ENCODE assay signal across 8 cellular contexts in genomic region chr1:32871364-32872188, GRCh38. TPM values are rescaled to one million over a fixed set of nuclear protein-coding genes. Genes with fewer than 3 reads are reported as not detected.
DNase-seq lines count a peak whose midpoint lies in the region; ATAC-seq, FAIRE-seq and TF ChIP-seq lines count a peak whose summit lies in the region.

No MANE protein-coding gene starts in this region.

- H3K9me3 Mint-ChIP-seq in IgD-negative memory B cell = no peaks in the 10 kb centered on the region
- no peaks in the 10 kb centered on the region for H3K9me3 Mint-ChIP-seq in naive thymus-derived CD8-positive, alpha-beta T cell

- H2BK120ac ChIP-seq in H1 (replicated peaks; ENCODE audit: low read depth, low read length) = no peak overlapping the region

- peaks cover 17 to 54% (median 46%) of the 10 kb centered on the region in 10 experiments for H3K4me1 ChIP-seq in BLaER1 treated with 17β-estradiol and CSF1 and Interleukin-3, amounts not matched to agents 10 nM and 100 nM
- H3K4me1 ChIP-seq in H1 (replicated peaks in 1 of 4; ENCODE audit: control insufficient read depth in 3 of 4, insufficient read depth in 4 of 4, low read length in 3 of 4) = peaks cover 6 to 31% (median 22%) of the 10 kb centered on the region in 4 experiments

- no peak overlapping the region for H4K5ac ChIP-seq in H1 (ENCODE audit: insufficient read length, low read depth, low read length)

- H3K4me3 Mint-ChIP-seq in IgD-negative memory B cell = peak overlapping the region; percentile 73 to 90 (median 84)
- H3K4me3 Mint-ChIP-seq in naive thymus-derived CD8-positive, alpha-beta T cell = peak overlapping the region; percentile 42 to 80 (median 69)

- H3K23ac ChIP-seq in H1 (ENCODE audit: insufficient read length) = no peak overlapping the region

- H4K20me1 ChIP-seq in BLaER1 treated with 17β-estradiol and CSF1 and Interleukin-3, amounts not matched to agents 10 nM and 100 nM = peaks cover 0 to 49% (median 27%) of the 10 kb centered on the region in 11 experiments; a peak in 18 of 22 replicates
- H4K20me1 ChIP-seq in H1 (replicated peaks in 1 of 2; ENCODE audit: control insufficient read depth in 1 of 2, insufficient read depth in 2 of 2, low read length in 2 of 2) = peaks cover 0 to 2% of the 10 kb centered on the region in 2 experiments

- peak overlapping the region; percentile 12 for H4K91ac ChIP-seq in H1 (replicated peaks; ENCODE audit: insufficient read length, low read length)

- peak overlapping the region; percentile 60; the same call in 1 of the 2 replicates for H2BK12ac ChIP-seq in H1 (ENCODE audit: low read depth, low read length)

- no peak overlapping the region for H3K56ac ChIP-seq in H1 (replicated peaks; ENCODE audit: insufficient read length, low read depth, low read length)

- no peak overlapping the region for H4K8ac ChIP-seq in H1 (ENCODE audit: extremely low read depth, insufficient read depth, low read length)

- WGBS in H1 (ENCODE audit: extremely low coverage in 1 of 2, insufficient coverage in 1 of 2, insufficient read length in 1 of 2, insufficient replicate concordance in 2 of 2, low coverage in 1 of 2, low lambda C conversion rate in 2 of 2, missing lambda C conversion rate in 1 of 2), 2 experiments = 43% methylated on average over 13 of the region's 13 CpGs; no CpG with 5 or more reads in 1 of the 2 experiments

- no peak overlapping the region for H2BK15ac ChIP-seq in H1 (ENCODE audit: low read length)

- peaks cover 45% of the 10 kb centered on the region for H3K27me3 Mint-ChIP-seq in IgD-negative memory B cell
- peaks cover 30 to 79% (median 59%) of the 10 kb centered on the region in 5 donors for H3K27me3 Mint-ChIP-seq in naive thymus-derived CD8-positive, alpha-beta T cell

- no peak for TF ChIP-seq EP300 in H1 (IDR thresholded peaks at IDR 0.05; ENCODE audit: borderline replicate concordance in 1 of 2, low read depth in 2 of 2, low read length in 2 of 2)

- no peak overlapping the region for H2BK5ac ChIP-seq in H1 (ENCODE audit: low read depth, low read length)

- peak overlapping the region; percentile 8; the same call in 1 of the 2 replicates for H2AK5ac ChIP-seq in H1 (ENCODE audit: low read depth, low read length)

- ATAC-seq in naive thymus-derived CD8-positive, alpha-beta T cell = no peak
- ATAC-seq in HG03135 (IDR thresholded peaks at IDR 0.05; ENCODE audit: unreplicated experiment) = no peak

- H3K23me2 ChIP-seq in H1 (ENCODE audit: low read depth, low read length) = peaks cover 6% of the 10 kb centered on the region; the same call in 1 of the 2 replicates

- H3K79me2 ChIP-seq in H1 (ENCODE audit: control insufficient read depth in 1 of 2, insufficient read depth in 2 of 2, low read length in 2 of 2) = no peaks in the 10 kb centered on the region

- H3K4ac ChIP-seq in H1 (replicated peaks; ENCODE audit: insufficient read length, low read depth, low read length) = no peak overlapping the region

- H2AFZ ChIP-seq in H1 (ENCODE audit: low read length) = no peak overlapping the region

- no peaks in the 10 kb centered on the region for H3K9me3 ChIP-seq in BLaER1 treated with 17β-estradiol and CSF1 and Interleukin-3, amounts not matched to agents 10 nM and 100 nM (replicated peaks in 1 of 11)
- H3K9me3 ChIP-seq in H1 (ENCODE audit: insufficient read depth in 2 of 2, low read depth in 1 of 2, low read length in 1 of 2) = no peaks in the 10 kb centered on the region

- no peak for TF ChIP-seq CTCF in H1 (IDR thresholded peaks at IDR 0.05; ENCODE audit: control extremely low read depth in 1 of 3, insufficient read depth in 1 of 3, low read depth in 1 of 3, low read length in 3 of 3)

- H3K4me1 Mint-ChIP-seq in IgD-negative memory B cell = peaks cover 12 to 19% (median 15%) of the 10 kb centered on the region in 3 donors
- peaks cover 14 to 28% (median 23%) of the 10 kb centered on the region in 4 donors for H3K4me1 Mint-ChIP-seq in naive thymus-derived CD8-positive, alpha-beta T cell

- H3K36me3 ChIP-seq in BLaER1 treated with 17β-estradiol and CSF1 and Interleukin-3, amounts not matched to agents 10 nM and 100 nM = peaks cover 0 to 14% (median 0%) of the 10 kb centered on the region in 11 experiments; a peak in 4 of 22 replicates
- no peaks in the 10 kb centered on the region; a peak in 1 of 8 replicates for H3K36me3 ChIP-seq in H1 (ENCODE audit: control insufficient read depth in 2 of 4, insufficient read depth in 4 of 4, low read length in 3 of 4)

- H3K14ac ChIP-seq in H1 (ENCODE audit: insufficient read length) = no peak overlapping the region

- H2BK20ac ChIP-seq in H1 (ENCODE audit: low read length) = no peak overlapping the region

- H3K4me3 ChIP-seq in BLaER1 treated with 17β-estradiol and CSF1 and Interleukin-3, amounts not matched to agents 10 nM and 100 nM = peak overlapping the region in 8 of 10 experiments; percentile 43 to 64 (median 48); a peak in 13 of 20 replicates
- peak overlapping the region; percentile 28 to 65 (median 37); a peak in 6 of 8 replicates for H3K4me3 ChIP-seq in H1 (ENCODE audit: extremely low read depth in 1 of 4, insufficient read depth in 2 of 4, low read depth in 3 of 4, low read length in 4 of 4)

- CTCF ChIA-PET in H1 (lab: Charles Lee; ENCODE audit: partially characterized antibody) = interaction anchor here (0.6 to 19.0 kb wide), 18 partner anchors 10 to 1896 kb away, joined by 3 to 382 read pairs (median 4); partner anchors contain the start of gene HPCA

- H3K27me3 ChIP-seq in BLaER1 treated with 17β-estradiol and CSF1 and Interleukin-3, amounts not matched to agents 10 nM and 100 nM = peaks cover 37 to 54% (median 44%) of the 10 kb centered on the region in 11 experiments
- peaks cover 6 to 35% (median 28%) of the 10 kb centered on the region in 4 experiments for H3K27me3 ChIP-seq in H1 (replicated peaks in 1 of 4; ENCODE audit: control insufficient read depth in 3 of 4, extremely low read depth in 1 of 4, insufficient read depth in 3 of 4, low read length in 3 of 4)

- DNase-seq in H1 (ENCODE audit: low read depth in 1 of 2, low spot score in 2 of 2) = no peak
- peak in 1 of 10 donors; percentile 10 for DNase-seq in naive thymus-derived CD8-positive, alpha-beta T cell
- DNase-seq in AG08395 (ENCODE audit: low spot score) = no peak
- DNase-seq in SW480 (ENCODE audit: low spot score) = no peak
- DNase-seq in stimulated activated CD4-positive, alpha-beta T cell treated with anti-CD3 and anti-CD28 coated beads, Interleukin-1b, Interleukin-23, amount 100 ng/mL, for 48 hours = no peak

- peak overlapping the region; percentile 73 to 95 (median 84); a peak in 20 of 22 replicates for H3K4me2 ChIP-seq in BLaER1 treated with 17β-estradiol and CSF1 and Interleukin-3, amounts not matched to agents 10 nM and 100 nM
- peak overlapping the region; percentile 57 to 92 for H3K4me2 ChIP-seq in H1 (ENCODE audit: insufficient read depth in 1 of 2, low read depth in 2 of 2, low read length in 2 of 2)

- no peak for TF ChIP-seq RAD21 in H1 (IDR thresholded peaks at IDR 0.05 in 1 of 2, conservative IDR thresholded peaks at IDR 0.05 in 1 of 2; ENCODE audit: low read depth in 2 of 2, low read length in 2 of 2)

- no peak for FAIRE-seq in H1 (lab: Jason Lieb, UNC)

- POLR2A ChIA-PET in H1 (lab: Charles Lee; ENCODE audit: partially characterized antibody) = interaction anchor here (0.6 to 3.0 kb wide), 7 partner anchors 8 to 195 kb away, joined by 3 to 10 read pairs (median 4); partner anchors contain the start of genes HPCA, S100PBP and YARS1
- POLR2A ChIA-PET in naive thymus-derived CD8-positive, alpha-beta T cell (lab: Charles Lee) = no interaction called here

- no peak for TF ChIP-seq POLR2A in H1 (IDR thresholded peaks at IDR 0.05; ENCODE audit: control extremely low read depth in 1 of 2, low read depth in 2 of 2, low read length in 2 of 2)

- peak overlapping the region; percentile 57; the same call in 1 of the 2 replicates for H3K18ac ChIP-seq in H1 (ENCODE audit: extremely low read depth, low read length)

- H3K79me1 ChIP-seq in H1 (ENCODE audit: low read depth, low read length) = no peaks in the 10 kb centered on the region

- peaks cover 2% of the 10 kb centered on the region for H3K36me3 Mint-ChIP-seq in IgD-negative memory B cell
- H3K36me3 Mint-ChIP-seq in naive thymus-derived CD8-positive, alpha-beta T cell = peaks cover 0 to 24% (median 0%) of the 10 kb centered on the region in 3 donors

- peak overlapping the region in 5 of 11 experiments; percentile 28 to 58 (median 38); a peak in 6 of 22 replicates for H3K9ac ChIP-seq in BLaER1 treated with 17β-estradiol and CSF1 and Interleukin-3, amounts not matched to agents 10 nM and 100 nM
- H3K9ac ChIP-seq in H1 (replicated peaks in 1 of 4; ENCODE audit: extremely low read depth in 1 of 4, low read depth in 3 of 4, low read length in 3 of 4) = no peak overlapping the region; a peak in 1 of 7 replicates

- H3K27ac Mint-ChIP-seq in IgD-negative memory B cell = peak overlapping the region in 2 of 3 donors; percentile 23 to 36
- H3K27ac Mint-ChIP-seq in naive thymus-derived CD8-positive, alpha-beta T cell = peak overlapping the region in 1 of 10 donors; percentile 76

- peak overlapping the region in 3 of 11 experiments; percentile 29 to 44 (median 35); a peak in 3 of 22 replicates for H3K27ac ChIP-seq in BLaER1 treated with 17β-estradiol and CSF1 and Interleukin-3, amounts not matched to agents 10 nM and 100 nM
- no peak overlapping the region for H3K27ac ChIP-seq in H1 (ENCODE audit: low read depth, low read length)

RNA-seq across cellular contexts. Expression of gene FNDC5, which starts 0.9 kb away (rescaled TPM):
- polyA plus RNA-seq in IgD-negative memory B cell (not detected), H1 (2011; rRNA removed) (1.8 and 3.2 TPM in 2 replicates)
- total RNA-seq in H1 (2021; fragmentation: NEBNext Ultra II Directional; extraction: Animal tissue kit (Norgen Biotek cat#: 25700)) = 0.94 and 2.0 TPM in 2 replicates
- 3.3 TPM for polyA plus RNA-seq in H1 (2011; cell fraction: cytosol; rRNA removed)
- 6.4 TPM for polyA plus RNA-seq in H1 (2011; cell fraction: nucleus; rRNA removed)
- polyA plus RNA-seq in H1 (2012, experiment 1 of 2) = 2.3 to 4.0 TPM (median 3.0 TPM) in 4 replicates
- polyA plus RNA-seq in H1 (2012, experiment 2 of 2) = 1.0 TPM
- 3.2 TPM for polyA plus RNA-seq in H1 (2013, experiment 1 of 2)
- 2.1 TPM for polyA plus RNA-seq in H1 (2013, experiment 2 of 2)
- 1.9 and 2.2 TPM in 2 replicates for polyA minus RNA-seq in H1 (2011; rRNA and poly(A)+ RNA removed)
- polyA minus RNA-seq in H1 (2011; cell fraction: cytosol; rRNA and poly(A)+ RNA removed) = not detected
- polyA minus RNA-seq in H1 (2011; cell fraction: nucleus; rRNA and poly(A)+ RNA removed) = 1.3 TPM
- total RNA-seq in naive thymus-derived CD8-positive, alpha-beta T cell = not detected
- polyA plus RNA-seq in naive thymus-derived CD8-positive, alpha-beta T cell = not detected

RNA-seq across cellular contexts. Expression of gene HPCA, which starts 14.7 kb away (rescaled TPM):
- polyA plus RNA-seq in IgD-negative memory B cell (not detected), H1 (2011; rRNA removed) (0.70 and 0.78 TPM in 2 replicates)
- total RNA-seq in H1 (2021; fragmentation: NEBNext Ultra II Directional; extraction: Animal tissue kit (Norgen Biotek cat#: 25700)) = 0.84 and 1.4 TPM in 2 replicates
- polyA plus RNA-seq in H1 (2011; cell fraction: cytosol; rRNA removed) = 0.70 TPM
- polyA plus RNA-seq in H1 (2011; cell fraction: nucleus; rRNA removed) = 4.6 TPM
- polyA plus RNA-seq in H1 (2012, experiment 1 of 2) = 1.2 to 2.0 TPM (median 1.4 TPM) in 4 replicates
- 3.1 TPM for polyA plus RNA-seq in H1 (2012, experiment 2 of 2)
- 2.2 TPM for polyA plus RNA-seq in H1 (2013, experiment 1 of 2)
- polyA plus RNA-seq in H1 (2013, experiment 2 of 2) = 2.9 TPM
- 0.49 and 0.60 TPM in 2 replicates for polyA minus RNA-seq in H1 (2011; rRNA and poly(A)+ RNA removed)
- not detected for polyA minus RNA-seq in H1 (2011; cell fraction: cytosol; rRNA and poly(A)+ RNA removed)
- 3.9 TPM for polyA minus RNA-seq in H1 (2011; cell fraction: nucleus; rRNA and poly(A)+ RNA removed)
- total RNA-seq in naive thymus-derived CD8-positive, alpha-beta T cell = not detected
- not detected for polyA plus RNA-seq in naive thymus-derived CD8-positive, alpha-beta T cell

RNA-seq across cellular contexts. Expression of gene TMEM54, which starts 29.6 kb away (rescaled TPM):
- not detected for polyA plus RNA-seq in IgD-negative memory B cell
- 7.3 and 9.5 TPM in 2 replicates for total RNA-seq in H1 (2021; fragmentation: NEBNext Ultra II Directional; extraction: Animal tissue kit (Norgen Biotek cat#: 25700))
- polyA plus RNA-seq in H1 (2011; rRNA removed) = 58.7 and 85.7 TPM in 2 replicates
- polyA plus RNA-seq in H1 (2011; cell fraction: cytosol; rRNA removed) = 45.9 TPM
- 40.0 TPM for polyA plus RNA-seq in H1 (2011; cell fraction: nucleus; rRNA removed)
- polyA plus RNA-seq in H1 (2012, experiment 1 of 2) = 8.6 to 23.6 TPM (median 17.8 TPM) in 4 replicates
- 19.8 TPM for polyA plus RNA-seq in H1 (2012, experiment 2 of 2)
- polyA plus RNA-seq in H1 (2013, experiment 1 of 2) = 8.6 TPM
- 9.0 TPM for polyA plus RNA-seq in H1 (2013, experiment 2 of 2)
- polyA minus RNA-seq in H1 (2011; rRNA and poly(A)+ RNA removed) = 9.8 TPM in 2 replicates
- polyA minus RNA-seq in H1 (2011; cell fraction: cytosol; rRNA and poly(A)+ RNA removed) = 10.6 TPM
- 6.2 TPM for polyA minus RNA-seq in H1 (2011; cell fraction: nucleus; rRNA and poly(A)+ RNA removed)
- not detected for total RNA-seq in naive thymus-derived CD8-positive, alpha-beta T cell
- not detected for polyA plus RNA-seq in naive thymus-derived CD8-positive, alpha-beta T cell

RNA-seq across cellular contexts. Expression of gene S100PBP, which starts 54.1 kb away (rescaled TPM):
- 10.7 TPM for polyA plus RNA-seq in IgD-negative memory B cell
- 65.7 and 68.3 TPM in 2 replicates for total RNA-seq in H1 (2021; fragmentation: NEBNext Ultra II Directional; extraction: Animal tissue kit (Norgen Biotek cat#: 25700))
- 22.4 and 43.8 TPM in 2 replicates for polyA plus RNA-seq in H1 (2011; rRNA removed)
- 46.4 TPM for polyA plus RNA-seq in H1 (2011; cell fraction: cytosol; rRNA removed)
- polyA plus RNA-seq in H1 (2011; cell fraction: nucleus; rRNA removed) = 33.6 TPM
- 32.9 to 54.0 TPM (median 40.1 TPM) in 4 replicates for polyA plus RNA-seq in H1 (2012, experiment 1 of 2)
- 5.2 TPM for polyA plus RNA-seq in H1 (2012, experiment 2 of 2)
- polyA plus RNA-seq in H1 (2013, experiment 1 of 2) = 23.7 TPM
- polyA plus RNA-seq in H1 (2013, experiment 2 of 2) = 20.8 TPM
- polyA minus RNA-seq in H1 (2011; rRNA and poly(A)+ RNA removed) = 52.7 and 60.1 TPM in 2 replicates
- 42.5 TPM for polyA minus RNA-seq in H1 (2011; cell fraction: cytosol; rRNA and poly(A)+ RNA removed)
- polyA minus RNA-seq in H1 (2011; cell fraction: nucleus; rRNA and poly(A)+ RNA removed) = 53.5 TPM
- 10 to 100 TPM; 47.7 to 50.5 TPM for total RNA-seq in naive thymus-derived CD8-positive, alpha-beta T cell
- 1 to 10 TPM; 5.0 to 9.6 (median 6.4) TPM for polyA plus RNA-seq in naive thymus-derived CD8-positive, alpha-beta T cell

RNA-seq across cellular contexts. Expression of gene YARS1, which starts 54.4 kb away (rescaled TPM):
- polyA plus RNA-seq in IgD-negative memory B cell (41.8 TPM), H1 (2011; rRNA removed) (47.1 and 55.6 TPM in 2 replicates)
- total RNA-seq in H1 (2021; fragmentation: NEBNext Ultra II Directional; extraction: Animal tissue kit (Norgen Biotek cat#: 25700)) = 226 and 230 TPM in 2 replicates
- 88.6 TPM for polyA plus RNA-seq in H1 (2011; cell fraction: cytosol; rRNA removed)
- 95.0 TPM for polyA plus RNA-seq in H1 (2011; cell fraction: nucleus; rRNA removed)
- 158 to 225 TPM (median 175 TPM) in 4 replicates for polyA plus RNA-seq in H1 (2012, experiment 1 of 2)
- 92.7 TPM for polyA plus RNA-seq in H1 (2012, experiment 2 of 2)
- 125 TPM for polyA plus RNA-seq in H1 (2013, experiment 1 of 2)
- polyA plus RNA-seq in H1 (2013, experiment 2 of 2) = 123 TPM
- polyA minus RNA-seq in H1 (2011; rRNA and poly(A)+ RNA removed) = 131 and 147 TPM in 2 replicates
- polyA minus RNA-seq in H1 (2011; cell fraction: cytosol; rRNA and poly(A)+ RNA removed) = 73.1 TPM
- 73.2 TPM for polyA minus RNA-seq in H1 (2011; cell fraction: nucleus; rRNA and poly(A)+ RNA removed)
- total RNA-seq in naive thymus-derived CD8-positive, alpha-beta T cell = 100 to 1,000 TPM; 181 to 184 TPM
- polyA plus RNA-seq in naive thymus-derived CD8-positive, alpha-beta T cell = 10 to 100 TPM; 45.0 to 60.2 (median 45.1) TPM
